Comparison of ENCODE assay signal across 8 cellular contexts in the genomic region with DNA sequence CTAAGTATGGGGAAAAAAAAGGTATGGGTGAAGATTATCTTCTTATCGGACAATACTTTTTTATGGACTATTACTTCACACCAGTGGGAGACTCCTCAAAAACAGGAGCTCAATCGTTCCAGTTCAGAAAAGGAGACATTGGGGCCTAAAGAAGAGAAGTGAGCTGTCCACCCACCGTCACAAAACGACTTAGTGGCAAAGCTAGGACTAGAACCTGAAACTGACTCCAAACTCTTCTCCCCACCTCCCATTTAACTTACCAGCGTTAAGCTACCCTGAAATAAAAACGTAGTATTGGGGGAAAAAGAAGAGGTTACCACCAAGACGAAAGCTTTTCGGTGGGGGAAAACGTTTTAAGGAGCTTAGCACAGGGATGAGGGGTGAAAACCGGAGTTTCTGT.
DNase-seq lines count a peak whose midpoint lies in the region; ATAC-seq and TF ChIP-seq lines count a peak whose summit lies in the region.

No MANE protein-coding gene starts in this region.

- peaks cover 29% of the 10 kb centered on the region for H3K36me3 ChIP-seq in SK-N-MC (ENCODE audit: insufficient read depth, low read length)
- H3K36me3 ChIP-seq in rectal smooth muscle tissue (ENCODE audit: control insufficient read depth, insufficient read depth, low read length), result peaks cover 9% of the 10 kb centered on the region

- no peaks in the 10 kb centered on the region for H3K27me3 ChIP-seq in rectal smooth muscle tissue (ENCODE audit: control insufficient read depth, insufficient read depth, low read length)

- TF ChIP-seq CTCF in fibroblast of pulmonary artery (IDR thresholded peaks at IDR 0.05; ENCODE audit: low read length, missing control alignments), result no peak

- peak overlapping the region; percentile 49 for H3K27ac ChIP-seq in SK-N-MC
- peak overlapping the region; percentile 82 for H3K27ac ChIP-seq in rectal smooth muscle tissue (ENCODE audit: low read depth, low read length)

- no peaks in the 10 kb centered on the region for H3K4me1 ChIP-seq in rectal smooth muscle tissue (ENCODE audit: control insufficient read depth, insufficient read depth, low read length)

- peak; percentile 6 for ATAC-seq in GM21423 (IDR thresholded peaks at IDR 0.05; ENCODE audit: unreplicated experiment)

- DNase-seq in Ammon's horn (ENCODE audit: low spot score) (peak; percentile 10), SK-N-MC (ENCODE audit: low read depth, low spot score) (no peak), fibroblast of pulmonary artery (ENCODE audit: low read depth) (peak; percentile 7), KG1 (lab: John Stamatoyannopoulos, UW) (no peak), NCI-H1930 (lab: John Stamatoyannopoulos, UW) (no peak), HK-2 (ENCODE audit: unreplicated experiment) (no peak)

- H3K4me3 ChIP-seq in SK-N-MC, result peak overlapping the region; percentile 97
- H3K4me3 ChIP-seq in fibroblast of pulmonary artery (replicated peaks; ENCODE audit: low read depth, low read length), result peak overlapping the region; percentile 97
- H3K4me3 ChIP-seq in rectal smooth muscle tissue (ENCODE audit: low read length), result peak overlapping the region; percentile 96

- no peaks in the 10 kb centered on the region for H3K9me3 ChIP-seq in SK-N-MC (ENCODE audit: low read depth, low read length)

- H3K9ac ChIP-seq in SK-N-MC (ENCODE audit: insufficient read length) (peak overlapping the region; percentile 92), rectal smooth muscle tissue (ENCODE audit: low read length) (peak overlapping the region; percentile 86)

Comparison
In these comparisons a context has a peak if more than half of its experiments do, and no peak if none do; other contexts are left out.
1. DNase-seq: peak in Ammon's horn (single experiment) and fibroblast of pulmonary artery (single experiment); none in SK-N-MC (single experiment), KG1 (single experiment), NCI-H1930 (0 of 2) and HK-2 (single experiment).
2. Peak in every context shown above with its lines, with median percentiles within 50 percentile points of each other: H3K4me3 ChIP-seq.